Comparison of ENCODE assay signal across 8 cellular contexts in genomic region chr5:55694152-55694830, GRCh38. TPM values are rescaled to one million over a fixed set of nuclear protein-coding genes. Genes with fewer than 3 reads are reported as not detected.
DNase-seq lines count a peak whose midpoint lies in the region; ATAC-seq and TF ChIP-seq lines count a peak whose summit lies in the region.

No MANE protein-coding gene starts in this region.

- H3K27ac ChIP-seq in VCaP, result no peak overlapping the region

- H3K4me3 ChIP-seq in Jurkat, Clone E6-1 (ENCODE audit: low read length), result no peak overlapping the region

- DNase-seq in DMS53 treated with DMSO at 0.1 percent for 48 hours (lab: John Stamatoyannopoulos, UW; ENCODE audit: unreplicated experiment) (peak; percentile 57), left colon (no peak)
- DNase-seq in Jurkat, Clone E6-1 (ENCODE audit: low read depth, low spot score), result peak; percentile 59
- no peak for DNase-seq in NK-92 treated with Interleukin-12 subunit alpha and Interleukin-12 subunit beta, amount 100 ng/mL, for 24 hours (lab: John Stamatoyannopoulos, UW)

- ATAC-seq in left colon (peak; percentile 81), GM18861 (IDR thresholded peaks at IDR 0.05; ENCODE audit: unreplicated experiment) (no peak), HG03442 (IDR thresholded peaks at IDR 0.05; ENCODE audit: unreplicated experiment) (no peak), GM21526 (IDR thresholded peaks at IDR 0.05; ENCODE audit: low FRiP score, unreplicated experiment) (no peak)

- intact Hi-C loops in left colon (cut with DNase I, micrococcal nuclease), result loop anchor here in 1 of 2 donors (5.0 kb wide), 1 partner anchor 352 kb away; no protein-coding TSS in a partner anchor

- peak; percentile 75 for TF ChIP-seq CTCF in VCaP (conservative IDR thresholded peaks at IDR 0.05)

RNA-seq across cellular contexts. Expression of gene SLC38A9, which starts 17.8 kb away (rescaled TPM):
- 22.8 TPM for polyA plus RNA-seq in Jurkat, Clone E6-1 (2012; ENCODE audit: insufficient read depth, insufficient read length)
- total RNA-seq in left colon, result 10 to 100 TPM; 19.7 to 28.1 TPM

RNA-seq across cellular contexts. Expression of gene DDX4, which starts 43.6 kb away (rescaled TPM):
- polyA plus RNA-seq in Jurkat, Clone E6-1 (2012; ENCODE audit: insufficient read depth, insufficient read length), result not detected
- total RNA-seq in left colon, result not detected

Comparison
In these comparisons a context has a peak if more than half of its experiments do, and no peak if none do; other contexts are left out.
1. DNase-seq: peak in DMS53 treated with DMSO at 0.1 percent for 48 hours (single experiment) and Jurkat, Clone E6-1 (single experiment); none in left colon (0 of 2) and NK-92 treated with Interleukin-12 subunit alpha and Interleukin-12 subunit beta, amount 100 ng/mL, for 24 hours (single experiment).